19 cellular contexts compared by ENCODE assay signal in the genomic region with DNA sequence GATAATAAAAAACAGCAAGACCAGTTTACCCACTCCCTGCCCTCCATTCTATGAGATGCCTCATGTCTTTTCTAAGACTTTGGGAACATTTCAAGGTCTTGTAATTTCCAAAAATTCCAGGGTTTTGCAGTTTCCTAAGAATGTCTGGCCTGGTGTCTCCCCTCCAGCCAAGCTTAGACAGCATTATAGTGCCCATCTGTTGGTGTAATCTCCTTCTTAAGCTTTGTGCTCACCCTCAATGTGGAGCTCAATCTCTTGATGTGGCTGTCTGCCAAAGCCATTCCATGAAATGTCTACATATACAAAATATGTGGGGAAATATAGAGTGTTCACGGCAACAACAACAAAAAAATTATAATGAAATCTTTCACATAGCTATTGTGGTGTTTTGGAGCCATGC.
DNase-seq lines count a peak whose midpoint lies in the region; ATAC-seq, FAIRE-seq and TF ChIP-seq lines count a peak whose summit lies in the region.
"Had no signal": no experiment of that assay in that cellular context is flagged by ENCODE, and none has a peak within 500 bp of the region (broad histone marks: within the 10 kb centered on the region; RNA-seq: fewer than 3 reads in every experiment).

No MANE protein-coding gene starts in this region.

- H3K4ac ChIP-seq in neuronal stem cell (ENCODE audit: low read length): no peak overlapping the region

- H2AFZ ChIP-seq in neuronal stem cell (ENCODE audit: low read length): no peak overlapping the region
- H2AFZ ChIP-seq: GM23248 had no signal

- DNase-seq in D341Med (ENCODE audit: low spot score) (peak; percentile 85), D721Med (ENCODE audit: insufficient read length, low spot score) (peak; percentile 23), NCI-H82 (lab: John Stamatoyannopoulos, UW) (peak; percentile 93), astrocyte of the hippocampus (ENCODE audit: low read depth, low spot score) (peak; percentile 9), heart right ventricle (no peak), neuronal stem cell (ENCODE audit: low spot score) (no peak), Right ventricle myocardium superior (no peak)
- DNase-seq: CD4-positive, alpha-beta memory T cell; DMS 273 treated with DMSO at 0.1 percent for 48 hours; DMS53; DND-41; EL; GM23248 had no signal

- 86 to 87% methylated on average over 1 of the region's 1 CpG for WGBS in heart right ventricle, 2 donors
- WGBS in neuronal stem cell (ENCODE audit: extremely low coverage in 2 of 2, insufficient read length in 2 of 2, insufficient replicate concordance in 1 of 2), 2 donors: no CpG with 5 or more reads among the region's 1 CpG

- no peak overlapping the region for H2BK5ac ChIP-seq in neuronal stem cell (ENCODE audit: low read length)

- H2BK15ac ChIP-seq in neuronal stem cell (ENCODE audit: low read length): no peak overlapping the region

- no peaks in the 10 kb centered on the region for H3K27me3 ChIP-seq in heart right ventricle
- H3K27me3 ChIP-seq in neuronal stem cell (ENCODE audit: control insufficient read depth in 3 of 3, insufficient read depth in 3 of 3, low read depth in 1 of 3, low read length in 3 of 3): no peaks in the 10 kb centered on the region
- H3K27me3 ChIP-seq: BLaER1 had no signal

- no peak overlapping the region for H3K14ac ChIP-seq in neuronal stem cell (ENCODE audit: low read length)

- H2BK120ac ChIP-seq in neuronal stem cell (ENCODE audit: low read depth, low read length): no peak overlapping the region

- no peak overlapping the region for H4K8ac ChIP-seq in neuronal stem cell (ENCODE audit: low read depth, low read length)

- H3K36me3 ChIP-seq in heart right ventricle: no peaks in the 10 kb centered on the region
- no peaks in the 10 kb centered on the region for H3K36me3 ChIP-seq in neuronal stem cell (replicated peaks in 1 of 2; ENCODE audit: control insufficient read depth in 2 of 2, insufficient read depth in 2 of 2, low read length in 2 of 2)
- H3K36me3 ChIP-seq: BLaER1, HAP-1 had no signal

- H3K9ac ChIP-seq in neuronal stem cell (ENCODE audit: low read depth, low read length, poor library complexity): no peak overlapping the region
- H3K9ac ChIP-seq: BLaER1, GM23248 had no signal

- H3K23ac ChIP-seq in neuronal stem cell (ENCODE audit: low read depth, low read length, poor library complexity): no peak overlapping the region

- H4K91ac ChIP-seq in neuronal stem cell (ENCODE audit: low read depth, low read length, poor library complexity): no peak overlapping the region

- H3K4me3 ChIP-seq in heart right ventricle: no peak overlapping the region
- H3K4me3 ChIP-seq in neuronal stem cell (ENCODE audit: low read length in 2 of 2): no peak overlapping the region
- H3K4me3 ChIP-seq: A549, BLaER1, GM12878, GM23248, HAP-1 had no signal

- no peaks in the 10 kb centered on the region for H3K79me1 ChIP-seq in neuronal stem cell (ENCODE audit: low read depth, low read length)

- H3K4me1 ChIP-seq in heart right ventricle (no peaks in the 10 kb centered on the region), neuronal stem cell (ENCODE audit: control insufficient read depth in 2 of 2, insufficient read depth in 1 of 2, low read depth in 1 of 2, low read length in 2 of 2) (peaks cover 0 to 1% of the 10 kb centered on the region in 2 donors)
- H3K4me1 ChIP-seq: A549, BLaER1 had no signal

- no peak overlapping the region for H2AK5ac ChIP-seq in neuronal stem cell (ENCODE audit: low read depth, low read length)

- H3K18ac ChIP-seq in neuronal stem cell (ENCODE audit: low read length): no peak overlapping the region

- ATAC-seq in heart right ventricle: no peak
- no peak for ATAC-seq in HG02870 (IDR thresholded peaks at IDR 0.05; ENCODE audit: unreplicated experiment)
- no peak for ATAC-seq in Right ventricle myocardium superior (ENCODE audit: poor library complexity)
- ATAC-seq: A549, GM12878 had no signal

- no peak for TF ChIP-seq CTCF in D721Med (IDR thresholded peaks at IDR 0.05; ENCODE audit: insufficient read depth, missing control alignments)
- no peak for TF ChIP-seq CTCF in heart right ventricle (IDR thresholded peaks at IDR 0.05)

- H3K27ac ChIP-seq in heart right ventricle (no peak overlapping the region), neuronal stem cell (replicated peaks; ENCODE audit: low read length) (no peak overlapping the region)
- H3K27ac ChIP-seq: A549, BLaER1, GM23248 had no signal

- FAIRE-seq in D721Med (lab: Jason Lieb, UNC): peak; percentile 99
- FAIRE-seq: A549, GM12878, GM19239 had no signal

- intact Hi-C loops in heart right ventricle (cut with DNase I): no loop called here
- intact Hi-C loops in Right ventricle myocardium superior (cut with DNase I): no loop called here

- no peak overlapping the region for H3K4me2 ChIP-seq in neuronal stem cell (ENCODE audit: insufficient read depth, low read length, poor library complexity, severe bottlenecking)
- H3K4me2 ChIP-seq: A549, BLaER1 had no signal

- H3K9me3 ChIP-seq in heart right ventricle: no peaks in the 10 kb centered on the region
- no peaks in the 10 kb centered on the region for H3K9me3 ChIP-seq in neuronal stem cell (replicated peaks in 1 of 2; ENCODE audit: control insufficient read depth in 2 of 2, insufficient read depth in 1 of 2, low read depth in 1 of 2, low read length in 2 of 2)
- H3K9me3 ChIP-seq: A549, BLaER1, HAP-1 had no signal

- no peak overlapping the region for H2BK12ac ChIP-seq in neuronal stem cell (ENCODE audit: low read length)

Comparison
In these comparisons a context has a peak if more than half of its experiments do, and no peak if none do; other contexts are left out.
1. DNase-seq: peak in D341Med (single experiment), D721Med (single experiment), NCI-H82 (single experiment) and astrocyte of the hippocampus (single experiment); none in heart right ventricle (0 of 2), neuronal stem cell (single experiment) and Right ventricle myocardium superior (single experiment).